Comparison of ENCODE assay signal across 1 cellular context in genomic region chr1:5994713-5995621, GRCh38.
TF ChIP-seq lines count a peak whose summit lies in the region.

No MANE protein-coding gene starts in this region.

TF ChIP-seq in K562, 482 proteins besides CTCF, POLR2A, EP300 and RAD21 (continued from another document):
- TF ChIP-seq ZBTB26 (CRISPR knock-in tag; IDR thresholded peaks at IDR 0.05) (no peak), HDAC3 (IDR thresholded peaks at IDR 0.05; ENCODE audit: borderline replicate concordance, partially characterized antibody) (no peak), PATZ1 (CRISPR knock-in tag; IDR thresholded peaks at IDR 0.05; ENCODE audit: borderline replicate concordance) (no peak), CREB3 (tag; conservative IDR thresholded peaks at IDR 0.05; ENCODE audit: low read depth) (no peak), ZNF324 (CRISPR knock-in tag; IDR thresholded peaks at IDR 0.05) (no peak), DPF2 (IDR thresholded peaks at IDR 0.05) (no peak), ZNF24 (IDR thresholded peaks at IDR 0.05) (no peak)
